Comparison of ENCODE assay signal across 17 cellular contexts in the genomic region with DNA sequence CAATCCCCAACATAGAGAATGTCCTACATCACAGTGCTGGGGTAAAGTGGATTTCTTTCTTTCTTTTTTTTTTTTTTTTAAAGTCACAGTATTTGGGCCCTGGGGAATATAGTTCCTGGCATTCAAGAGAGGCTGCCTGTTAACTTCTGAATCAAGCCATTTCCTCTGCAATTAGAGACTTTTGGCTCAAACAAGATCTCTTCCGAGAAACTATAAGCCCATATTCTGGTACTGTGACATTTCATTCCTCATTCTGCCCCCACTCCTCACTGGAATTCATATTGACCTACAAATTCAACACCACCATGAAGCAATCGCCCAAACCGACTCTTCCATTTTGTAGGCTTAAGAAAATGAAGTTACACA.
"Had no signal": no experiment of that assay in that cellular context is flagged by ENCODE, and none has a peak within 500 bp of the region (broad histone marks: within the 10 kb centered on the region; RNA-seq: fewer than 3 reads in every experiment).

No MANE protein-coding gene starts in this region.

- H3K27ac Mint-ChIP-seq: activated CD8-positive, alpha-beta T cell treated with anti-CD3 and anti-CD28 coated beads, Interleukin-2, amount 10 ng/mL, durations not matched to agents 7 days and 5 days; activated naive CD8-positive, alpha-beta T cell treated with anti-CD3 and anti-CD28 coated beads, Interleukin-2, amount 10 ng/mL, durations not matched to agents 7 days and 5 days; T-helper 2 cell treated with Interferon-gamma antibody and Interleukin-4, amounts not matched to agents 5 μg/mL and 100 μg/mL, for 36 hours had no signal

- H3K4me3 Mint-ChIP-seq: activated CD8-positive, alpha-beta T cell treated with anti-CD3 and anti-CD28 coated beads, Interleukin-2, amount 10 ng/mL, durations not matched to agents 7 days and 5 days; activated naive CD8-positive, alpha-beta T cell treated with anti-CD3 and anti-CD28 coated beads, Interleukin-2, amount 10 ng/mL, durations not matched to agents 7 days and 5 days; neural crest cell; T-helper 2 cell treated with Interferon-gamma antibody and Interleukin-4, amounts not matched to agents 5 μg/mL and 100 μg/mL, for 36 hours had no signal

- H3K27me3 ChIP-seq: left lung, pancreas, transverse colon had no signal

- H3K36me3 ChIP-seq: left lung, pancreas, transverse colon, WERI-Rb-1 had no signal

- H3K9me3 ChIP-seq: left lung, pancreas, transverse colon had no signal

- H3K9me3 Mint-ChIP-seq: activated naive CD8-positive, alpha-beta T cell treated with anti-CD3 and anti-CD28 coated beads, Interleukin-2, amount 10 ng/mL, durations not matched to agents 7 days and 5 days; neural crest cell; T-helper 2 cell treated with Interferon-gamma antibody and Interleukin-4, amounts not matched to agents 5 μg/mL and 100 μg/mL, for 36 hours had no signal

- FAIRE-seq: keratinocyte, pancreas had no signal

- H3K4me3 ChIP-seq: left lung, pancreas, skin epidermis, transverse colon had no signal

- ATAC-seq: activated CD8-positive, alpha-beta T cell treated with anti-CD3 and anti-CD28 coated beads, Interleukin-2, amount 10 ng/mL, durations not matched to agents 7 days and 5 days; left lung had no signal

- H3K27ac ChIP-seq: left lung, pancreas, transverse colon, WERI-Rb-1 had no signal

- DNase-seq: activated CD4-positive, alpha-beta T cell treated with anti-CD3 and anti-CD28 coated beads for 48 hours; activated CD8-positive, alpha-beta memory T cell treated with anti-CD3 and anti-CD28 coated beads, Interleukin-2, amount 50 U/mL, for 48 hours; activated CD8-positive, alpha-beta T cell treated with anti-CD3 and anti-CD28 coated beads, Interleukin-2, amount 10 ng/mL, durations not matched to agents 7 days and 5 days; activated naive CD8-positive, alpha-beta T cell treated with anti-CD3 and anti-CD28 coated beads, Interleukin-2, amount 10 ng/mL, durations not matched to agents 7 days and 5 days; cortex of kidney; effector memory CD4-positive, alpha-beta T cell; glutamatergic neuron; left lung; mesenchymal stem cell; pancreas; SIG-M5; transverse colon; WERI-Rb-1 had no signal

- H3K4me1 Mint-ChIP-seq: activated naive CD8-positive, alpha-beta T cell treated with anti-CD3 and anti-CD28 coated beads, Interleukin-2, amount 10 ng/mL, durations not matched to agents 7 days and 5 days; neural crest cell had no signal

- H3K4me1 ChIP-seq: left lung, pancreas had no signal

- H3K36me3 Mint-ChIP-seq: activated naive CD8-positive, alpha-beta T cell treated with anti-CD3 and anti-CD28 coated beads, Interleukin-2, amount 10 ng/mL, durations not matched to agents 7 days and 5 days had no signal
